29 cellular contexts compared by ENCODE assay signal in the genomic region with DNA sequence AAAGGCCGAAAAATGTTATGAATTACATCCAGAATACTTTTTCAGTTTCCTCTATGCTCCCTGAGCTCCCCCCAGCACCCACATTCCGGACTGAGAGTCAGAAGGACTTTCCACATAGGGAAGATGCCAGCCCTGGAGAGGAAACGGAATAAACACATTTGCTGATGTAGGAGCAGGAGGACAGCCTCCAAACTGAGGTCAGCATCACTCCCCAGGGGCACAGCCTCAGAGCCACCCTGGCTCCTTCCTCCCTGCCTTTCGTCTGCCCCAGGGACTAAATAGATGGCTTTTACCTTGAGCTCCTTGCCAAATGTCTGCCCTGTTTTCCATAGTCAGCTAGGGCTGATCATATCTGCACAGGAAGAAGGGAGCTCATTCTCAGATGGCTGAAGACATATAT. TPM values are rescaled to one million over a fixed set of nuclear protein-coding genes. Genes with fewer than 3 reads are reported as not detected.
"Had no signal": no experiment of that assay in that cellular context is flagged by ENCODE, and none has a peak within 500 bp of the region (broad histone marks: within the 10 kb centered on the region; RNA-seq: fewer than 3 reads in every experiment).

No MANE protein-coding gene starts in this region.

- H3K4me3 ChIP-seq: dorsolateral prefrontal cortex, gastroesophageal sphincter, heart right ventricle, lung, neural progenitor cell, prostate gland, right atrium auricular region, smooth muscle cell, stomach, thyroid gland had no signal

- H3K9me3 Mint-ChIP-seq: nephron; neural progenitor cell; stimulated activated effector memory CD8-positive, alpha-beta T cell treated with anti-CD3 and anti-CD28 coated beads, Interleukin-12 subunit alpha, Interleukin-12 subunit beta, amount 100 ng/mL, for 72 hours had no signal

- H3K36me3 Mint-ChIP-seq: neural progenitor cell; stimulated activated effector memory CD8-positive, alpha-beta T cell treated with anti-CD3 and anti-CD28 coated beads, Interleukin-12 subunit alpha, Interleukin-12 subunit beta, amount 100 ng/mL, for 72 hours had no signal

- FAIRE-seq: islet of Langerhans had no signal

- DNase-seq: cerebellar nuclear complex; effector CD4-positive, alpha-beta T cell; foreskin keratinocyte; glutamatergic neuron; heart right ventricle; hippocampal formation; left ventricle myocardium superior; stimulated activated CD4-positive, alpha-beta T cell treated with anti-CD3 and anti-CD28 coated beads, Interleukin-2, amount 100 ng/mL, for 24 hours; stimulated activated CD4-positive, alpha-beta T cell treated with anti-CD3 and anti-CD28 coated beads, Interleukin-4, amount 100 ng/mL, for 24 hours; stimulated activated naive CD4-positive, alpha-beta T cell treated with Interleukin-2 at 50 U/mL for 16 hours; stomach; trophoblast cell had no signal

- H3K27ac ChIP-seq: dorsolateral prefrontal cortex, epithelial cell of prostate, foreskin keratinocyte, gastroesophageal sphincter, heart right ventricle, neural progenitor cell, parathyroid adenoma, prostate gland, right atrium auricular region, stomach, thyroid gland had no signal

- H3K9ac ChIP-seq: neural progenitor cell, parathyroid adenoma had no signal

- H3K27me3 ChIP-seq: foreskin keratinocyte, gastroesophageal sphincter, heart right ventricle, neural progenitor cell, right atrium auricular region, stomach, thyroid gland had no signal

- H3K27ac Mint-ChIP-seq: memory B cell; nephron; neural progenitor cell; stimulated activated effector memory CD8-positive, alpha-beta T cell treated with anti-CD3 and anti-CD28 coated beads, Interleukin-12 subunit alpha, Interleukin-12 subunit beta, amount 100 ng/mL, for 72 hours had no signal

- H3K9me3 ChIP-seq: gastroesophageal sphincter, heart right ventricle, prostate gland, right atrium auricular region, stomach, thyroid gland had no signal

- H3K4me1 ChIP-seq: foreskin keratinocyte, neural progenitor cell, parathyroid adenoma, prostate gland, right atrium auricular region had no signal

- H3K4me3 Mint-ChIP-seq: memory B cell; nephron; neural progenitor cell; stimulated activated effector memory CD8-positive, alpha-beta T cell treated with anti-CD3 and anti-CD28 coated beads, Interleukin-12 subunit alpha, Interleukin-12 subunit beta, amount 100 ng/mL, for 72 hours had no signal

- ATAC-seq: esophagus mucosa; foreskin keratinocyte; gastroesophageal sphincter; heart right ventricle; left ventricle myocardium superior; sciatic nerve; stimulated activated effector memory CD8-positive, alpha-beta T cell treated with anti-CD3 and anti-CD28 coated beads, Interleukin-12 subunit alpha, Interleukin-12 subunit beta, amount 100 ng/mL, for 72 hours had no signal

- H3K36me3 ChIP-seq: gastroesophageal sphincter, heart right ventricle, neural progenitor cell, prostate gland, right atrium auricular region, stomach, thyroid gland had no signal

RNA-seq across cellular contexts. Expression of a gene that starts 22.6 kb away (rescaled TPM):
- total RNA-seq: mononuclear cell had no signal
